8 cellular contexts compared by ENCODE assay signal in the genomic region with DNA sequence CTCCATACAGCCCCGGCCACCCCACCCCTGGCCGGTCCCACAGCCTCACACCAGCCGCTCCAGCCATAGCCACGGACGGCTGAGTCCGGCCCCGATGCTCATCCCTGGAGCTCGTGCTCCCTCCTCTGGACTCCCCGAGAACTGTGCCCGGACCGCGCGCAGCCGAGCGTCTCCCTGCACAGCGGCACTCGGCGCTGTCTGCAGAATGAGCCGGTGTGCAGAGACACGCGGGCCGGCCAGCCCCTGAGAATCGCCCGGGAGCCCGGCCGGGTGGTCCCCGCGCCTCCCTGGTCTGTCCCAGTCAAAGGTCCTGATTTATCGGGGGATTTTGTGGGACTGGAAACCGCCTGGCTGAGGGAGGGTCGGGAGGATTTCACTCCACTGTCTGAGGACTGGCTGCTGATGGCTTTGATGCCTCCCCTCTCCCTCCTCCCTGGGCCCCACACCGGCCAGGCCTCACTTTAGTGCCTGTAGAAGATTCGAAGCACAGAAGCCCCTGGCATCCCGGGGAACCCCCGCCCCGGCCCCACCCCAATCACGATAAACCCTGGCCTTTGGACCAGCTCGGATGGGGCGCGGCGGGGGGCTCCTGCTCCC.
A peak's percentile ranks its signal among the peaks of the same experiment; 100 is the strongest.
DNase-seq lines count a peak whose midpoint lies in the region; ATAC-seq and TF ChIP-seq lines count a peak whose summit lies in the region.

No MANE protein-coding gene starts in this region.

- intact Hi-C loops in ascending aorta (cut with DNase I): no loop called here

- peaks cover 4% of the 10 kb centered on the region for H3K27me3 ChIP-seq in ascending aorta

- no peaks in the 10 kb centered on the region for H3K4me1 ChIP-seq in ascending aorta

- no peaks in the 10 kb centered on the region for H3K36me3 ChIP-seq in ascending aorta

- peak overlapping the region; percentile 58 for H3K4me3 ChIP-seq in LNCaP clone FGC (ENCODE audit: low read depth, low read length)
- no peak overlapping the region for H3K4me3 ChIP-seq in ascending aorta

- no peaks in the 10 kb centered on the region for H3K9me3 ChIP-seq in ascending aorta

- TF ChIP-seq CTCF in GM10266 (IDR thresholded peaks at IDR 0.05; ENCODE audit: control insufficient read depth, insufficient read depth, low read depth, missing control alignments) (peak; percentile 90), LNCaP clone FGC (IDR thresholded peaks at IDR 0.05; ENCODE audit: control insufficient read depth, extremely low read depth, insufficient read depth) (peak; percentile 82), ascending aorta (IDR thresholded peaks at IDR 0.05) (peak in 2 of 3 experiments; percentile 13 to 32)

- ATAC-seq in GM21529 (IDR thresholded peaks at IDR 0.05; ENCODE audit: unreplicated experiment): no peak
- ATAC-seq in HG03442 (IDR thresholded peaks at IDR 0.05; ENCODE audit: unreplicated experiment): no peak

- no peak overlapping the region for H3K27ac ChIP-seq in ascending aorta

- DNase-seq in GM10266 (ENCODE audit: extremely low spot score) (peak; percentile 88), LNCaP clone FGC (ENCODE audit: low read depth) (no peak), T-helper 22 cell (ENCODE audit: low read depth) (peak; percentile 27), ascending aorta (ENCODE audit: low spot score in 2 of 2) (peak in 1 of 2 donors; percentile 62), iPS-NIHi7 (ENCODE audit: extremely low spot score) (peak; percentile 92)
- DNase-seq in stimulated activated CD4-positive, alpha-beta T cell treated with anti-CD3 and anti-CD28 coated beads, Interleukin-15, amount 100 ng/mL, for 1 hour (ENCODE audit: low read depth in 1 of 2, low spot score in 1 of 2): peak; percentile 43 to 62

Comparison
In these comparisons a context has a peak if more than half of its experiments do, and no peak if none do; other contexts are left out.
1. CTCF ChIP-seq: peak in every context shown above with its lines; median percentile 90 in GM10266; 82 in LNCaP clone FGC; 22 in ascending aorta.